25 cellular contexts compared by ENCODE assay signal in genomic region chr18:76752400-76752799, GRCh38.
DNase-seq lines count a peak whose midpoint lies in the region; ATAC-seq and TF ChIP-seq lines count a peak whose summit lies in the region.
"Had no signal": no experiment of that assay in that cellular context is flagged by ENCODE, and none has a peak within 500 bp of the region (broad histone marks: within the 10 kb centered on the region; RNA-seq: fewer than 3 reads in every experiment).

No MANE protein-coding gene starts in this region.

- in situ Hi-C loops in mammary epithelial cell (cut with MboI; ENCODE audit: low sequenced_read_pairs in 2 of 2): no loop called here

- H3K4me1 ChIP-seq in mammary epithelial cell (ENCODE audit: insufficient read depth, low read length): peaks cover 10% of the 10 kb centered on the region
- peaks cover 0 to 9% (median 3%) of the 10 kb centered on the region in 4 donors for H3K4me1 ChIP-seq in esophagus muscularis mucosa
- H3K4me1 ChIP-seq: BE2C, BLaER1 had no signal

- H3K36me3 ChIP-seq in mammary epithelial cell (ENCODE audit: insufficient read depth, low read length): no peaks in the 10 kb centered on the region
- no peaks in the 10 kb centered on the region for H3K36me3 ChIP-seq in esophagus muscularis mucosa
- H3K36me3 ChIP-seq: BE2C, BLaER1 had no signal

- intact Hi-C loops in mammary epithelial cell (cut with micrococcal nuclease): no loop called here
- intact Hi-C loops in esophagus muscularis mucosa (cut with DNase I): no loop called here

- TF ChIP-seq POLR2A in esophagus muscularis mucosa (IDR thresholded peaks at IDR 0.05; ENCODE audit: low read depth): no peak

- H3K27me3 ChIP-seq in mammary epithelial cell (ENCODE audit: insufficient read depth, low read length): no peaks in the 10 kb centered on the region
- H3K27me3 ChIP-seq in esophagus muscularis mucosa: no peaks in the 10 kb centered on the region
- H3K27me3 ChIP-seq: BE2C, BLaER1 had no signal

- ATAC-seq in HG03097 (IDR thresholded peaks at IDR 0.05; ENCODE audit: low FRiP score, unreplicated experiment): no peak
- ATAC-seq: GM12878 had no signal

- DNase-seq in RWPE1 (ENCODE audit: low spot score): peak; percentile 12
- DNase-seq in mammary epithelial cell: peak; percentile 52
- DNase-seq in epithelial cell of esophagus (ENCODE audit: low read depth): peak; percentile 76
- DNase-seq in esophagus muscularis mucosa (ENCODE audit: extremely low spot score): peak; percentile 24
- no peak for DNase-seq in HPDE6-E6E7 (ENCODE audit: extremely low spot score)
- no peak for DNase-seq in foreskin melanocyte
- no peak for DNase-seq in NCI-H2227 (lab: John Stamatoyannopoulos, UW; ENCODE audit: unreplicated experiment)
- DNase-seq: 8988T; ACHN; BE2C; C1 segment of cervical spinal cord; CD4-positive, alpha-beta memory T cell; CD4-positive, CD25-positive, alpha-beta regulatory T cell; CD8-positive, alpha-beta memory T cell; COR-L47; DMS 273 treated with DMSO at 0.1 percent for 48 hours; DMS153; DMS53; DMS79; DND-41; EL; GDM1 had no signal

- H3K4me2 ChIP-seq in mammary epithelial cell (ENCODE audit: insufficient read depth, low read depth, low read length): peak overlapping the region; percentile 49
- H3K4me2 ChIP-seq: BLaER1 had no signal

- CTCF ChIA-PET in RWPE1 (lab: Yijun Ruan, JAX) (no interaction called here), mammary epithelial cell (lab: Charles Lee; ENCODE audit: low non-redundant PET) (no interaction called here)

- H2AFZ ChIP-seq in mammary epithelial cell (ENCODE audit: low read depth, low read length): peak overlapping the region; percentile 55

- no peaks in the 10 kb centered on the region for H4K20me1 ChIP-seq in mammary epithelial cell (ENCODE audit: insufficient read depth, low read length)
- H4K20me1 ChIP-seq: BLaER1 had no signal

- POLR2A ChIA-PET in RWPE1 (lab: Yijun Ruan, JAX; ENCODE audit: low non-redundant PET): no interaction called here

- H3K27ac ChIP-seq in RWPE1 (no peak overlapping the region), mammary epithelial cell (ENCODE audit: insufficient read depth, low read depth, low read length) (no peak overlapping the region), esophagus muscularis mucosa (replicated peaks in 1 of 4) (no peak overlapping the region)
- H3K27ac ChIP-seq: BLaER1 had no signal

- no peaks in the 10 kb centered on the region for H3K9me3 ChIP-seq in mammary epithelial cell (replicated peaks; ENCODE audit: insufficient read depth, low read length)
- H3K9me3 ChIP-seq in esophagus muscularis mucosa: peaks cover 0 to 23% (median 11%) of the 10 kb centered on the region in 4 donors
- H3K9me3 ChIP-seq: BE2C had no signal

- 9% methylated on average over 4 of the region's 4 CpGs for WGBS in mammary epithelial cell (ENCODE audit: low coverage, missing lambda C conversion rate)
- WGBS in esophagus muscularis mucosa: 87% methylated on average over 4 of the region's 4 CpGs

- BruUV-seq in mammary epithelial cell (replicated peaks; lab: Mats Ljungman, UMichigan): no TSS peak

- H3K4me3 ChIP-seq in mammary epithelial cell (replicated peaks in 1 of 3; ENCODE audit: insufficient read depth in 1 of 3, low read depth in 2 of 3, low read length in 3 of 3) (no peak overlapping the region), epithelial cell of esophagus (ENCODE audit: low read length) (no peak overlapping the region), esophagus muscularis mucosa (no peak overlapping the region)
- H3K4me3 ChIP-seq: BLaER1, GM12878 had no signal

- no peak for TF ChIP-seq EP300 in esophagus muscularis mucosa (IDR thresholded peaks at IDR 0.05)

- no peak overlapping the region for H3K9ac ChIP-seq in mammary epithelial cell (ENCODE audit: insufficient read depth, low read length)
- H3K9ac ChIP-seq: BLaER1 had no signal

- H3K79me2 ChIP-seq in mammary epithelial cell (ENCODE audit: insufficient read depth, low read length): no peaks in the 10 kb centered on the region

- dilution Hi-C loops in mammary epithelial cell (cut with HindIII; ENCODE audit: low sequenced_read_pairs): no loop called here

- TF ChIP-seq CTCF in RWPE1 (conservative IDR thresholded peaks at IDR 0.05; ENCODE audit: low read depth): no peak
- no peak for TF ChIP-seq CTCF in mammary epithelial cell (conservative IDR thresholded peaks at IDR 0.05 in 1 of 2, IDR thresholded peaks at IDR 0.05 in 1 of 2; ENCODE audit: extremely low read depth in 1 of 2, insufficient read depth in 1 of 2, low read depth in 1 of 2, low read length in 2 of 2)
- no peak for TF ChIP-seq CTCF in epithelial cell of esophagus (IDR thresholded peaks at IDR 0.05; ENCODE audit: insufficient read depth, low read depth, low read length, missing control alignments)
- no peak for TF ChIP-seq CTCF in esophagus muscularis mucosa (IDR thresholded peaks at IDR 0.05)

Comparison
In these comparisons a context has a peak if more than half of its experiments do, and no peak if none do; other contexts are left out.
1. DNase-seq: peak in RWPE1 (single experiment), mammary epithelial cell (single experiment), epithelial cell of esophagus (single experiment) and esophagus muscularis mucosa (single experiment); none in HPDE6-E6E7 (single experiment), foreskin melanocyte (single experiment) and NCI-H2227 (single experiment).